Comparison of ENCODE assay signal across 11 cellular contexts in genomic region chr2:1654696-1655374, GRCh38.
DNase-seq lines count a peak whose midpoint lies in the region; ATAC-seq, FAIRE-seq and TF ChIP-seq lines count a peak whose summit lies in the region.
"Had no signal": no experiment of that assay in that cellular context is flagged by ENCODE, and none has a peak within 500 bp of the region (broad histone marks: within the 10 kb centered on the region; RNA-seq: fewer than 3 reads in every experiment).

No MANE protein-coding gene starts in this region.

- peaks cover 7% of the 10 kb centered on the region for H3K9me3 Mint-ChIP-seq in stimulated activated effector memory CD8-positive, alpha-beta T cell treated with anti-CD3 and anti-CD28 coated beads, Interleukin-12 subunit alpha, Interleukin-12 subunit beta, amount 100 ng/mL, for 72 hours

- H3K9me3 ChIP-seq in keratinocyte (ENCODE audit: control insufficient read depth, low read depth, low read length) (no peaks in the 10 kb centered on the region), subcutaneous abdominal adipose tissue (ENCODE audit: control insufficient read depth in 5 of 5, low read length in 5 of 5) (no peaks in the 10 kb centered on the region), A673 (ENCODE audit: low read depth, low read length, poor library complexity, severe bottlenecking) (no peaks in the 10 kb centered on the region)

- FAIRE-seq in HTR-8/SVneo (lab: Jason Lieb, UNC) (peak; percentile 100), keratinocyte (lab: Jason Lieb, UNC) (peak; percentile 67)

- no peaks in the 10 kb centered on the region for H3K9me1 ChIP-seq in keratinocyte (ENCODE audit: control insufficient read depth, extremely low read depth, insufficient read depth, low read length)

- H3K27me3 ChIP-seq in brain microvascular endothelial cell (replicated peaks): no peaks in the 10 kb centered on the region
- no peaks in the 10 kb centered on the region for H3K27me3 ChIP-seq in keratinocyte (ENCODE audit: control insufficient read depth, extremely low read depth, insufficient read depth, low read length)
- no peaks in the 10 kb centered on the region for H3K27me3 ChIP-seq in subcutaneous abdominal adipose tissue (ENCODE audit: control insufficient read depth in 5 of 5, insufficient read depth in 4 of 5, low read length in 5 of 5)
- no peaks in the 10 kb centered on the region for H3K27me3 ChIP-seq in A673 (replicated peaks; ENCODE audit: insufficient read depth, low read depth, low read length, poor library complexity)

- no peaks in the 10 kb centered on the region for H3K4me1 Mint-ChIP-seq in stimulated activated effector memory CD8-positive, alpha-beta T cell treated with anti-CD3 and anti-CD28 coated beads, Interleukin-12 subunit alpha, Interleukin-12 subunit beta, amount 100 ng/mL, for 72 hours
- H3K4me1 Mint-ChIP-seq: stimulated activated naive CD8-positive, alpha-beta T cell treated with anti-CD3 and anti-CD28 coated beads, Interleukin-15, amount 100 ng/mL, for 72 hours had no signal

- H3K27ac Mint-ChIP-seq in stimulated activated effector memory CD8-positive, alpha-beta T cell treated with anti-CD3 and anti-CD28 coated beads, Interleukin-12 subunit alpha, Interleukin-12 subunit beta, amount 100 ng/mL, for 72 hours: no peak overlapping the region
- H3K27ac Mint-ChIP-seq: stimulated activated naive CD8-positive, alpha-beta T cell treated with anti-CD3 and anti-CD28 coated beads, Interleukin-15, amount 100 ng/mL, for 72 hours had no signal

- no peak overlapping the region for H3K4me3 ChIP-seq in brain microvascular endothelial cell (ENCODE audit: low read depth, low read length)
- no peak overlapping the region for H3K4me3 ChIP-seq in keratinocyte (ENCODE audit: control insufficient read depth in 2 of 3, extremely low read depth in 1 of 3, insufficient read depth in 2 of 3, low read depth in 1 of 3, low read length in 3 of 3)
- H3K4me3 ChIP-seq in subcutaneous abdominal adipose tissue (ENCODE audit: low read depth in 1 of 5, low read length in 5 of 5): no peak overlapping the region
- no peak overlapping the region for H3K4me3 ChIP-seq in A673 (ENCODE audit: low read depth, low read length, poor library complexity, severe bottlenecking)

- H3K27ac ChIP-seq in brain microvascular endothelial cell (peak overlapping the region; percentile 98), keratinocyte (ENCODE audit: control insufficient read depth, insufficient read depth, low read length) (no peak overlapping the region), subcutaneous abdominal adipose tissue (ENCODE audit: low read depth, low read length) (peak overlapping the region; percentile 98), A673 (ENCODE audit: low read depth, low read length, poor library complexity, severe bottlenecking) (no peak overlapping the region)

- ATAC-seq in stimulated activated effector memory CD8-positive, alpha-beta T cell treated with anti-CD3 and anti-CD28 coated beads, Interleukin-12 subunit alpha, Interleukin-12 subunit beta, amount 100 ng/mL, for 72 hours: no peak
- ATAC-seq in GM18907 (IDR thresholded peaks at IDR 0.05; ENCODE audit: unreplicated experiment) (no peak), GM18517 (IDR thresholded peaks at IDR 0.05; ENCODE audit: unreplicated experiment) (no peak)
- ATAC-seq: stimulated activated naive CD8-positive, alpha-beta T cell treated with anti-CD3 and anti-CD28 coated beads, Interleukin-15, amount 100 ng/mL, for 72 hours had no signal

- POLR2A ChIA-PET in A673 (lab: Charles Lee; ENCODE audit: low non-redundant PET): no interaction called here

- no TSS peak for BruUV-seq in A673 (replicated peaks; lab: Mats Ljungman, UMichigan)

- no peak overlapping the region for H3K4me2 ChIP-seq in keratinocyte (ENCODE audit: control insufficient read depth, extremely low read depth, insufficient read depth, low read depth, low read length)

- intact Hi-C loops in A673 (cut with micrococcal nuclease; ENCODE audit: unreplicated experiment): no loop called here

- in situ Hi-C loops in brain microvascular endothelial cell (cut with HindIII; ENCODE audit: low pct_ligation_motif_present, low sequenced_read_pairs): no loop called here

- H3K79me2 ChIP-seq in keratinocyte (ENCODE audit: control insufficient read depth, insufficient read depth, low read length): no peaks in the 10 kb centered on the region

- no peak overlapping the region for H2AFZ ChIP-seq in keratinocyte (ENCODE audit: control insufficient read depth, low read length)

- H3K36me3 ChIP-seq in brain microvascular endothelial cell (replicated peaks) (peaks cover 34% of the 10 kb centered on the region), keratinocyte (ENCODE audit: control insufficient read depth in 2 of 2, extremely low read depth in 1 of 2, insufficient read depth in 2 of 2, low read length in 2 of 2) (peaks cover 2 to 3% of the 10 kb centered on the region in 2 experiments), subcutaneous abdominal adipose tissue (ENCODE audit: control insufficient read depth in 5 of 5, insufficient read depth in 5 of 5, low read length in 5 of 5) (peaks cover 2 to 46% (median 30%) of the 10 kb centered on the region in 5 donors), A673 (ENCODE audit: insufficient read depth, low read length, poor library complexity, severe bottlenecking) (peaks cover 42% of the 10 kb centered on the region)

- H4K20me1 ChIP-seq in keratinocyte (ENCODE audit: control insufficient read depth, extremely low read depth, insufficient read depth, low read length): no peaks in the 10 kb centered on the region

- no peak overlapping the region for H3K9ac ChIP-seq in keratinocyte (ENCODE audit: control insufficient read depth, extremely low read depth, insufficient read depth, low read length)
- peak overlapping the region in 2 of 5 donors; percentile 5 to 20 for H3K9ac ChIP-seq in subcutaneous abdominal adipose tissue (ENCODE audit: low read length in 5 of 5)

- no peak overlapping the region for H3K4me3 Mint-ChIP-seq in stimulated activated effector memory CD8-positive, alpha-beta T cell treated with anti-CD3 and anti-CD28 coated beads, Interleukin-12 subunit alpha, Interleukin-12 subunit beta, amount 100 ng/mL, for 72 hours
- H3K4me3 Mint-ChIP-seq: stimulated activated naive CD8-positive, alpha-beta T cell treated with anti-CD3 and anti-CD28 coated beads, Interleukin-15, amount 100 ng/mL, for 72 hours had no signal

- DNase-seq in HTR-8/SVneo (ENCODE audit: insufficient read length, low spot score) (no peak), brain microvascular endothelial cell (peak; percentile 53), keratinocyte (ENCODE audit: low read depth, low spot score) (no peak), A673 (ENCODE audit: low spot score) (no peak)
- no peak for DNase-seq in stimulated activated effector memory CD8-positive, alpha-beta T cell treated with anti-CD3 and anti-CD28 coated beads, Interleukin-12 subunit alpha, Interleukin-12 subunit beta, amount 100 ng/mL, for 72 hours (ENCODE audit: low spot score in 2 of 2)
- DNase-seq: KG1; NCI-H345; stimulated activated naive CD8-positive, alpha-beta T cell treated with anti-CD3 and anti-CD28 coated beads, Interleukin-15, amount 100 ng/mL, for 72 hours had no signal

- H3K36me3 Mint-ChIP-seq in stimulated activated effector memory CD8-positive, alpha-beta T cell treated with anti-CD3 and anti-CD28 coated beads, Interleukin-12 subunit alpha, Interleukin-12 subunit beta, amount 100 ng/mL, for 72 hours: no peaks in the 10 kb centered on the region

- TF ChIP-seq CTCF in brain microvascular endothelial cell (IDR thresholded peaks at IDR 0.05; ENCODE audit: low read depth, low read length, missing control alignments) (no peak), keratinocyte (optimal IDR thresholded peaks at IDR 0.05 in 1 of 3, IDR thresholded peaks at IDR 0.05 in 1 of 3, conservative IDR thresholded peaks at IDR 0.05 in 1 of 3; ENCODE audit: extremely low read depth in 1 of 3, insufficient read depth in 2 of 3, low read length in 3 of 3) (no peak), A673 (conservative IDR thresholded peaks at IDR 0.05; ENCODE audit: low read depth, low read length) (no peak)

- CTCF ChIA-PET in A673 (lab: Charles Lee): no interaction called here

- dilution Hi-C loops in keratinocyte (cut with MboI; ENCODE audit: extremely low pct_ligation_motif_present, low sequenced_read_pairs): no loop called here

- H3K4me1 ChIP-seq in keratinocyte (ENCODE audit: control insufficient read depth, extremely low read depth, insufficient read depth, low read length): peaks cover 24% of the 10 kb centered on the region
- H3K4me1 ChIP-seq in subcutaneous abdominal adipose tissue (ENCODE audit: control insufficient read depth in 5 of 5, insufficient read depth in 5 of 5, low read length in 5 of 5): peaks cover 17 to 70% (median 53%) of the 10 kb centered on the region in 5 donors
- no peaks in the 10 kb centered on the region for H3K4me1 ChIP-seq in A673 (ENCODE audit: insufficient read depth, low read length, poor library complexity, severe bottlenecking)

Comparison
In these comparisons a context has a peak if more than half of its experiments do, and no peak if none do; other contexts are left out.
1. H3K27ac ChIP-seq: peak in brain microvascular endothelial cell (single experiment) and subcutaneous abdominal adipose tissue (single experiment); none in keratinocyte (single experiment) and A673 (single experiment).